ENCODE assay signal across 14 cellular contexts in genomic region chr1:24556414-24556795, GRCh38. TPM values are rescaled to one million over a fixed set of nuclear protein-coding genes. Genes with fewer than 3 reads are reported as not detected.
DNase-seq lines count a peak whose midpoint lies in the region; ATAC-seq, FAIRE-seq and TF ChIP-seq lines count a peak whose summit lies in the region.
"Had no signal": no experiment of that assay in that cellular context is flagged by ENCODE, and none has a peak within 500 bp of the region (broad histone marks: within the 10 kb centered on the region; RNA-seq: fewer than 3 reads in every experiment).

No MANE protein-coding gene starts in this region.

- H3K9me1 ChIP-seq in K562 (ENCODE audit: control insufficient read depth, insufficient read depth, low read length), result no peaks in the 10 kb centered on the region

- H2AFZ ChIP-seq in K562 (ENCODE audit: low read depth, low read length), result no peak overlapping the region

- H3K27me3 ChIP-seq in left ventricle myocardium inferior (ENCODE audit: low read depth) (peaks cover 50% of the 10 kb centered on the region), K562 (ENCODE audit: control insufficient read depth in 2 of 2, insufficient read depth in 2 of 2, low read length in 2 of 2) (peaks cover 42 to 75% of the 10 kb centered on the region in 2 experiments), lower lobe of right lung (ENCODE audit: low read depth) (peaks cover 23% of the 10 kb centered on the region)

- TF ChIP-seq CTCF in left ventricle myocardium inferior (IDR thresholded peaks at IDR 0.05; ENCODE audit: borderline replicate concordance) (no peak), K562 (IDR thresholded peaks at IDR 0.05 in 2 of 3, conservative IDR thresholded peaks at IDR 0.05 in 1 of 3; ENCODE audit: insufficient read depth in 2 of 3, low read depth in 1 of 3, low read length in 3 of 3) (no peak), lower lobe of right lung (IDR thresholded peaks at IDR 0.05) (no peak), osteocyte (IDR thresholded peaks at IDR 0.05) (no peak)

- CTCF ChIA-PET in K562 (lab: Yijun Ruan, JAX; ENCODE audit: low intra/inter-chr PET ratio), result no interaction called here

- peaks cover 14% of the 10 kb centered on the region for H3K4me1 Mint-ChIP-seq in osteocyte (ENCODE audit: unreplicated experiment)

- no peak for FAIRE-seq in K562 (lab: Jason Lieb, UNC)

- peaks cover 25% of the 10 kb centered on the region for H3K27me3 Mint-ChIP-seq in osteocyte (ENCODE audit: unreplicated experiment)

- in situ Hi-C loops in K562 (cut with MboI), result no loop called here

- WGBS in K562 (ENCODE audit: insufficient coverage, low coverage, missing lambda C conversion rate), result 10% methylated on average over 19 of the region's 19 CpGs
- 60% methylated on average over 19 of the region's 19 CpGs for WGBS in urinary bladder

- POLR2A ChIA-PET in K562 (lab: Yijun Ruan, JAX), result no interaction called here

- no peak for TF ChIP-seq RAD21 in K562 (CRISPR knock-in tag; conservative IDR thresholded peaks at IDR 0.05 in 1 of 2, IDR thresholded peaks at IDR 0.05 in 1 of 2)

- H3K36me3 Mint-ChIP-seq in osteocyte (ENCODE audit: unreplicated experiment), result no peaks in the 10 kb centered on the region
- H3K36me3 Mint-ChIP-seq: brain had no signal

- DNase-seq in left ventricle myocardium inferior (no peak), Right ventricle myocardium inferior (ENCODE audit: missing footprints) (no peak), K562 (ENCODE audit: extremely low read depth in 1 of 4, low spot score in 3 of 4) (no peak), lower lobe of right lung (no peak), osteocyte (ENCODE audit: extremely low spot score, unreplicated experiment) (no peak)
- DNase-seq: NCI-H1694 treated with DMSO at 0.1 percent for 48 hours, SJCRH30 had no signal

- H3K9ac ChIP-seq in K562 (ENCODE audit: insufficient read depth in 1 of 2, low read depth in 2 of 2, low read length in 2 of 2), result no peak overlapping the region

- peaks cover 21% of the 10 kb centered on the region for H3K4me1 ChIP-seq in left ventricle myocardium inferior
- peaks cover 0 to 7% of the 10 kb centered on the region in 2 experiments; a peak in 2 of 5 replicates for H3K4me1 ChIP-seq in K562 (replicated peaks in 1 of 2; ENCODE audit: control insufficient read depth in 2 of 2, insufficient read depth in 2 of 2, low read length in 2 of 2)
- H3K4me1 ChIP-seq in lower lobe of right lung, result peaks cover 22% of the 10 kb centered on the region
- H3K4me1 ChIP-seq in urinary bladder (ENCODE audit: insufficient read depth), result no peaks in the 10 kb centered on the region

- H3K4me2 ChIP-seq in K562 (ENCODE audit: insufficient read depth, low read length), result no peak overlapping the region

- no peak for ATAC-seq in Right ventricle myocardium inferior
- ATAC-seq in K562, result no peak
- ATAC-seq in lower lobe of right lung, result no peak
- ATAC-seq in HG02642 (IDR thresholded peaks at IDR 0.05; ENCODE audit: poor library complexity, unreplicated experiment), result no peak
- ATAC-seq in GM18873 (IDR thresholded peaks at IDR 0.05; ENCODE audit: low FRiP score, unreplicated experiment), result no peak

- no TSS peak for BruUV-seq in K562 (replicated peaks; lab: Mats Ljungman, UMichigan)

- H4K20me1 ChIP-seq in K562 (replicated peaks; ENCODE audit: control insufficient read depth, insufficient read depth, low read length), result peaks cover 3% of the 10 kb centered on the region

- no peak overlapping the region for H3K4me3 Mint-ChIP-seq in osteocyte (ENCODE audit: unreplicated experiment)

- no peak for TF ChIP-seq POLR2A in K562 (conservative IDR thresholded peaks at IDR 0.05)

- H3K4me3 ChIP-seq in left ventricle myocardium inferior (peak overlapping the region; percentile 58), K562 (no peak overlapping the region), lower lobe of right lung (peak overlapping the region; percentile 49), urinary bladder (ENCODE audit: low read depth, low read length) (peak overlapping the region; percentile 40)
- H3K4me3 ChIP-seq: mucosa of descending colon, SJCRH30 had no signal

- no peak overlapping the region for H3K27ac Mint-ChIP-seq in osteocyte (ENCODE audit: unreplicated experiment)

- intact Hi-C loops in left ventricle myocardium inferior (cut with micrococcal nuclease), result no loop called here
- intact Hi-C loops in Right ventricle myocardium inferior (cut with DNase I), result no loop called here
- intact Hi-C loops in K562 (cut with micrococcal nuclease), result no loop called here
- intact Hi-C loops in lower lobe of right lung (cut with DNase I), result no loop called here

- H3K27ac ChIP-seq in left ventricle myocardium inferior (replicated peaks) (no peak overlapping the region), K562 (ENCODE audit: extremely low read depth, low read depth, low read length) (no peak overlapping the region), lower lobe of right lung (peak overlapping the region; percentile 13), urinary bladder (ENCODE audit: low read depth) (no peak overlapping the region)
- H3K27ac ChIP-seq: HL-60, SJCRH30 had no signal

- H3K36me3 ChIP-seq in left ventricle myocardium inferior (no peaks in the 10 kb centered on the region), K562 (ENCODE audit: control insufficient read depth, insufficient read depth, low read length) (no peaks in the 10 kb centered on the region), lower lobe of right lung (no peaks in the 10 kb centered on the region), urinary bladder (ENCODE audit: insufficient read depth) (no peaks in the 10 kb centered on the region)
- H3K36me3 ChIP-seq: SJCRH30 had no signal

- no peaks in the 10 kb centered on the region for H3K9me3 Mint-ChIP-seq in osteocyte (ENCODE audit: unreplicated experiment)

- no peaks in the 10 kb centered on the region for H3K9me3 ChIP-seq in left ventricle myocardium inferior (replicated peaks)
- no peaks in the 10 kb centered on the region for H3K9me3 ChIP-seq in K562 (replicated peaks; ENCODE audit: control insufficient read depth, insufficient read depth, low read depth, low read length)
- no peaks in the 10 kb centered on the region for H3K9me3 ChIP-seq in lower lobe of right lung
- H3K9me3 ChIP-seq: mucosa of descending colon, SJCRH30 had no signal

- no peak for TF ChIP-seq EP300 in K562 (IDR thresholded peaks at IDR 0.05; ENCODE audit: low read length)

- H3K79me2 ChIP-seq in K562 (ENCODE audit: control insufficient read depth, insufficient read depth, low read length), result no peaks in the 10 kb centered on the region

TF ChIP-seq in K562, 482 proteins besides CTCF, POLR2A, EP300 and RAD21:
- TF ChIP-seq ZNF134 (CRISPR knock-in tag; conservative IDR thresholded peaks at IDR 0.05) (0 out of 2 replicates have a peak, but pooled peaks have one; percentile 62), HNRNPH1 (optimal IDR thresholded peaks at IDR 0.05; ENCODE audit: low read depth, low read length) (no peak), EZH2 (IDR thresholded peaks at IDR 0.05; ENCODE audit: borderline replicate concordance, low read depth, low read length) (0 out of 2 replicates have a peak, but pooled peaks have one; percentile 7)

RNA-seq across cellular contexts. Expression of gene NCMAP, which starts 0.5 kb away (rescaled TPM):
- total RNA-seq in left ventricle myocardium inferior (0.11 TPM), Right ventricle myocardium inferior (0.22 TPM), K562 (2014; rRNA removed) (not detected in 2 replicates), K562 (2014; rRNA removed; fragmentation: Illumina TruSeq; extraction: Trizol) (not detected in 2 replicates), K562 (2015; rRNA removed; fragmentation: Illumina TruSeq; extraction: Trizol) (not detected in 2 replicates), K562 (2021) (not detected in 2 replicates), lower lobe of right lung (9.2 TPM), urinary bladder (0.16 TPM), osteocyte (not detected in 2 replicates)
- not detected in 2 replicates for total RNA-seq in K562 (2011; cell fraction: chromatin; rRNA removed; ENCODE audit: low replicate concordance)
- total RNA-seq in K562 (2011; cell fraction: nucleolus; rRNA removed), result not detected in 2 replicates
- not detected in 2 replicates for total RNA-seq in K562 (2011; cell fraction: nucleoplasm; rRNA removed)
- polyA plus RNA-seq in K562 (2011; rRNA removed) (not detected in 2 replicates), K562 (2014; fragmentation: Illumina TruSeq; extraction: Trizol) (not detected in 2 replicates), K562 (2014; fragmentation: Nextera tagmentation; extraction: Ambion mirVana) (under 1 TPM in 1 of 2 experiments, not detected in 1; 0.03 TPM), K562 (2014; rRNA removed) (not detected in 2 replicates), urinary bladder (0.20 TPM)
- polyA plus RNA-seq in K562 (2011; cell fraction: cytosol; rRNA removed), result 0.01 TPM in 1 of 2 replicates, not detected in the other
- polyA plus RNA-seq in K562 (2011; cell fraction: nucleus; rRNA removed), result not detected in 2 replicates
- polyA plus RNA-seq in K562 (2012), result 0.03 TPM in 1 of 2 replicates, not detected in the other
- polyA minus RNA-seq in K562 (2011; rRNA and poly(A)+ RNA removed), result not detected in 2 replicates
- polyA minus RNA-seq in K562 (2011; cell fraction: cytosol; rRNA and poly(A)+ RNA removed), result not detected in 2 replicates
- not detected in 2 replicates for polyA minus RNA-seq in K562 (2011; cell fraction: nucleus; rRNA and poly(A)+ RNA removed)
- total RNA-seq: fibroblast of villous mesenchyme, SJCRH30 had no signal

RNA-seq across cellular contexts. Expression of gene RCAN3, which starts 53.8 kb away (rescaled TPM):
- total RNA-seq in left ventricle myocardium inferior (4.9 TPM), Right ventricle myocardium inferior (5.9 TPM), K562 (2014; rRNA removed) (0.24 and 1.4 TPM in 2 replicates), K562 (2014; rRNA removed; fragmentation: Illumina TruSeq; extraction: Trizol) (0.29 and 0.33 TPM in 2 replicates), K562 (2015; rRNA removed; fragmentation: Illumina TruSeq; extraction: Trizol) (0.26 and 0.43 TPM in 2 replicates), K562 (2021) (0.42 and 0.84 TPM in 2 replicates), lower lobe of right lung (16.7 TPM), urinary bladder (8.6 TPM), osteocyte (9.8 and 10.3 TPM in 2 replicates)
- 0.09 and 0.51 TPM in 2 replicates for total RNA-seq in K562 (2011; cell fraction: chromatin; rRNA removed; ENCODE audit: low replicate concordance)
- total RNA-seq in K562 (2011; cell fraction: nucleolus; rRNA removed), result under 0.01 TPM in 1 of 2 replicates, not detected in the other
- total RNA-seq in K562 (2011; cell fraction: nucleoplasm; rRNA removed), result 0.23 and 0.37 TPM in 2 replicates
- polyA plus RNA-seq in K562 (2011; rRNA removed) (0.07 and 0.45 TPM in 2 replicates), K562 (2014; fragmentation: Illumina TruSeq; extraction: Trizol) (0.43 and 0.55 TPM in 2 replicates), K562 (2014; fragmentation: Nextera tagmentation; extraction: Ambion mirVana) (under 1 TPM; 0.10 to 0.11 TPM), K562 (2014; rRNA removed) (0.23 and 1.4 TPM in 2 replicates), urinary bladder (2.6 TPM)
- 0.09 and 0.16 TPM in 2 replicates for polyA plus RNA-seq in K562 (2011; cell fraction: cytosol; rRNA removed)
- 0.27 and 0.36 TPM in 2 replicates for polyA plus RNA-seq in K562 (2011; cell fraction: nucleus; rRNA removed)
- 0.58 and 0.69 TPM in 2 replicates for polyA plus RNA-seq in K562 (2012)
- 0.18 and 0.35 TPM in 2 replicates for polyA minus RNA-seq in K562 (2011; rRNA and poly(A)+ RNA removed)
- polyA minus RNA-seq in K562 (2011; cell fraction: cytosol; rRNA and poly(A)+ RNA removed), result 1.4 TPM in 1 of 2 replicates, not detected in the other
- polyA minus RNA-seq in K562 (2011; cell fraction: nucleus; rRNA and poly(A)+ RNA removed), result not detected in 2 replicates
